Comparison of ENCODE assay signal across 8 cellular contexts in the genomic region with DNA sequence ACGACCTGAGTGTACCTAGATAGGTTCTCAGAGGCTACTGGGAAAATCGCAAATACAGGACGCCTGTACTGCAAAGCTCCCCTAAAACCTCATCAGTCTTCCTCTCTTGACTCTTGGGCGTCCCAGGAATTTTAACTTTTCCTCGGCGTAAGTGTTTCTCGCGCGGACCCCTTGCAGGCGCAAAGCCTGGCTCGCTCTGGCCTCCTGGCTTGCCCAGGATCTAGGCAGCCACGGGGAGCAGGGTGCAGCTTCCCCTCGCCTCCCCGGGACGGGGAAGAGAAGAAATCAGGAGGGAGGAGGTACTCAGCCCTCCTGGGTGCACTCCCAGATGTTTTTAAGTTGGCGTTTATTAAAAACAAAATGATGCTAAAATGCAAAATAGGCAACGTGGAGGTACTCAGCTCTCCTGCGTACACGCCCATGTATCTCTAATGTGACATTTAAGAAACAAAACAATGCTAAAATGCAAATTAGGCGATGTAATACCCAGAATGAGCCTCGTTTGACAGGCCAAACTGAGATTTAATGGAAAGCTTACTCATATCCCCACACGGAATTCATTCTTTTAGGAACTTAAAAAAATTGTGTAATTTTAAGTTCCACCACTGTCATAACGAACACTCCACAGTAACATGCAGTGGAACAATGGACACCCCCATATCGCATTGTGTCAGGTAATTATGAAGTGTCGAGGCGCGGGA. TPM values are rescaled to one million over a fixed set of nuclear protein-coding genes. Genes with fewer than 3 reads are reported as not detected.
DNase-seq lines count a peak whose midpoint lies in the region; ATAC-seq, FAIRE-seq and TF ChIP-seq lines count a peak whose summit lies in the region.

No MANE protein-coding gene starts in this region.

- CTCF ChIA-PET in A549 (lab: Yijun Ruan, JAX) = interaction anchor here (0.6 to 1.4 kb wide), 3 partner anchors 15 to 374 kb away, joined by 3 to 5 read pairs (median 3); partner anchors contain the start of gene PDSS2

- peak overlapping the region; percentile 99 for H3K4me2 ChIP-seq in A549

- FAIRE-seq in A549 (lab: Jason Lieb, UNC) = no peak

- peak in 1 of 2 experiments; percentile 8 for DNase-seq in A549 (ENCODE audit: low read depth in 1 of 2, low spot score in 1 of 2)
- DNase-seq in HFF-Myc (ENCODE audit: extremely low read depth, low read depth) = no peak
- DNase-seq in cardiac fibroblast (ENCODE audit: low read depth in 2 of 2) = no peak
- no peak for DNase-seq in stimulated activated CD4-positive, alpha-beta T cell treated with anti-CD3 and anti-CD28 coated beads, Interleukin-4, amount 100 ng/mL, for 1 hour
- DNase-seq in NCI-H1436 (lab: John Stamatoyannopoulos, UW) = no peak

- TF ChIP-seq RAD21 in A549 (conservative IDR thresholded peaks at IDR 0.05 in 1 of 2, IDR thresholded peaks at IDR 0.05 in 1 of 2) = no peak

- peak overlapping the region; percentile 31 for H3K9ac ChIP-seq in mucosa of stomach (ENCODE audit: low read length)

- no peak for TF ChIP-seq EP300 in A549 (IDR thresholded peaks at IDR 0.05)

- peak overlapping the region; percentile 85 for H3K4me3 ChIP-seq in A549
- peak overlapping the region; percentile 69 for H3K4me3 ChIP-seq in HFF-Myc (replicated peaks; ENCODE audit: low read depth, low read length)
- peak overlapping the region; percentile 68 to 71 for H3K4me3 ChIP-seq in cardiac fibroblast (replicated peaks in 1 of 2; ENCODE audit: low read depth in 2 of 2, low read length in 2 of 2)
- H3K4me3 ChIP-seq in mucosa of stomach (ENCODE audit: low read length) = peak overlapping the region; percentile 60

- no peaks in the 10 kb centered on the region for H3K9me3 ChIP-seq in A549
- H3K9me3 ChIP-seq in mucosa of stomach (ENCODE audit: control insufficient read depth, low read length) = no peaks in the 10 kb centered on the region

- TF ChIP-seq POLR2A in A549 (IDR thresholded peaks at IDR 0.05; ENCODE audit: low read length) = no peak

- H3K36me3 ChIP-seq in mucosa of stomach (ENCODE audit: control insufficient read depth, insufficient read depth, low read length) = no peaks in the 10 kb centered on the region

- TF ChIP-seq CTCF in A549 (IDR thresholded peaks at IDR 0.05) (no peak), HFF-Myc (IDR thresholded peaks at IDR 0.05; ENCODE audit: low read depth, low read length, missing control alignments) (no peak), cardiac fibroblast (IDR thresholded peaks at IDR 0.05; ENCODE audit: low read depth, low read length) (no peak)

- POLR2A ChIA-PET in A549 (lab: Yijun Ruan, JAX) = interaction anchor here (1.9 kb wide), 1 partner anchor 29 kb away, joined by 10 read pairs; the partner anchor contains the start of gene PDSS2

- WGBS in A549 (ENCODE audit: missing lambda C conversion rate) = 45% methylated on average over 26 of the region's 27 CpGs

- H3K27me3 ChIP-seq in mucosa of stomach (ENCODE audit: control insufficient read depth, insufficient read depth, low read length) = peaks cover 42% of the 10 kb centered on the region

- peak overlapping the region in 1 of 2 experiments; percentile 92; a peak in 1 of 6 replicates for H3K27ac ChIP-seq in A549

- H3K4me1 ChIP-seq in A549 (no peaks in the 10 kb centered on the region), mucosa of stomach (ENCODE audit: control insufficient read depth, insufficient read depth, low read length) (peaks cover 4% of the 10 kb centered on the region)

- ATAC-seq in A549 = no peak
- ATAC-seq in HG03457 (IDR thresholded peaks at IDR 0.05; ENCODE audit: unreplicated experiment) = no peak
- no peak for ATAC-seq in HG03097 (IDR thresholded peaks at IDR 0.05; ENCODE audit: low FRiP score, unreplicated experiment)

TF ChIP-seq in A549, 52 proteins besides CTCF, POLR2A, EP300 and RAD21:
- no peak for TF ChIP-seq SMC3 (IDR thresholded peaks at IDR 0.05)
- TF ChIP-seq, protein P1, sequence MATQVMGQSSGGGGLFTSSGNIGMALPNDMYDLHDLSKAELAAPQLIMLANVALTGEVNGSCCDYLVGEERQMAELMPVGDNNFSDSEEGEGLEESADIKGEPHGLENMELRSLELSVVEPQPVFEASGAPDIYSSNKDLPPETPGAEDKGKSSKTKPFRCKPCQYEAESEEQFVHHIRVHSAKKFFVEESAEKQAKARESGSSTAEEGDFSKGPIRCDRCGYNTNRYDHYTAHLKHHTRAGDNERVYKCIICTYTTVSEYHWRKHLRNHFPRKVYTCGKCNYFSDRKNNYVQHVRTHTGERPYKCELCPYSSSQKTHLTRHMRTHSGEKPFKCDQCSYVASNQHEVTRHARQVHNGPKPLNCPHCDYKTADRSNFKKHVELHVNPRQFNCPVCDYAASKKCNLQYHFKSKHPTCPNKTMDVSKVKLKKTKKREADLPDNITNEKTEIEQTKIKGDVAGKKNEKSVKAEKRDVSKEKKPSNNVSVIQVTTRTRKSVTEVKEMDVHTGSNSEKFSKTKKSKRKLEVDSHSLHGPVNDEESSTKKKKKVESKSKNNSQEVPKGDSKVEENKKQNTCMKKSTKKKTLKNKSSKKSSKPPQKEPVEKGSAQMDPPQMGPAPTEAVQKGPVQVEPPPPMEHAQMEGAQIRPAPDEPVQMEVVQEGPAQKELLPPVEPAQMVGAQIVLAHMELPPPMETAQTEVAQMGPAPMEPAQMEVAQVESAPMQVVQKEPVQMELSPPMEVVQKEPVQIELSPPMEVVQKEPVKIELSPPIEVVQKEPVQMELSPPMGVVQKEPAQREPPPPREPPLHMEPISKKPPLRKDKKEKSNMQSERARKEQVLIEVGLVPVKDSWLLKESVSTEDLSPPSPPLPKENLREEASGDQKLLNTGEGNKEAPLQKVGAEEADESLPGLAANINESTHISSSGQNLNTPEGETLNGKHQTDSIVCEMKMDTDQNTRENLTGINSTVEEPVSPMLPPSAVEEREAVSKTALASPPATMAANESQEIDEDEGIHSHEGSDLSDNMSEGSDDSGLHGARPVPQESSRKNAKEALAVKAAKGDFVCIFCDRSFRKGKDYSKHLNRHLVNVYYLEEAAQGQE (IDR thresholded peaks at IDR 0.05) = no peak
- TF ChIP-seq, protein P2, sequence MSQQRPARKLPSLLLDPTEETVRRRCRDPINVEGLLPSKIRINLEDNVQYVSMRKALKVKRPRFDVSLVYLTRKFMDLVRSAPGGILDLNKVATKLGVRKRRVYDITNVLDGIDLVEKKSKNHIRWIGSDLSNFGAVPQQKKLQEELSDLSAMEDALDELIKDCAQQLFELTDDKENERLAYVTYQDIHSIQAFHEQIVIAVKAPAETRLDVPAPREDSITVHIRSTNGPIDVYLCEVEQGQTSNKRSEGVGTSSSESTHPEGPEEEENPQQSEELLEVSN (IDR thresholded peaks at IDR 0.05; ENCODE audit: borderline replicate concordance, low read depth) = 0 out of 2 replicates have a peak, but pooled peaks have one; percentile 26

RNA-seq across cellular contexts. Expression of gene SOBP, which starts 1.6 kb away (rescaled TPM):
- 0.18 and 0.33 TPM in 2 replicates for polyA plus RNA-seq in A549 (2011; rRNA removed)
- 0.30 and 0.34 TPM in 2 replicates for polyA plus RNA-seq in A549 (2012; cell fraction: cytosol; rRNA removed)
- 0.54 and 0.86 TPM in 2 replicates for polyA plus RNA-seq in A549 (2012; cell fraction: nucleus; rRNA removed)
- polyA plus RNA-seq in A549 (2017; fragmentation: RNase III; extraction: RNeasy Plus Mini Kit Qiagen cat#74134 plus additional on column Dnase treatment) = 0.51 to 0.54 TPM (median 0.53 TPM) in 3 replicates
- 0.29 and 0.58 TPM in 2 replicates for polyA minus RNA-seq in A549 (2011; rRNA and poly(A)+ RNA removed)

RNA-seq across cellular contexts. Expression of gene PDSS2, which starts 29.0 kb away (rescaled TPM):
- polyA plus RNA-seq in A549 (2011; rRNA removed) (17.2 and 17.3 TPM in 2 replicates), A549 (2017; fragmentation: RNase III; extraction: RNeasy Plus Mini Kit Qiagen cat#74134 plus additional on column Dnase treatment) (7.2 to 7.9 TPM (median 7.6 TPM) in 3 replicates)
- 5.4 and 7.6 TPM in 2 replicates for polyA plus RNA-seq in A549 (2012; cell fraction: cytosol; rRNA removed)
- polyA plus RNA-seq in A549 (2012; cell fraction: nucleus; rRNA removed) = 4.9 and 5.1 TPM in 2 replicates
- 21.7 and 24.9 TPM in 2 replicates for polyA minus RNA-seq in A549 (2011; rRNA and poly(A)+ RNA removed)
